ENCODE assay signal across 8 cellular contexts in genomic region chr12:92503977-92504966, GRCh38.
DNase-seq lines count a peak whose midpoint lies in the region; ATAC-seq, FAIRE-seq and TF ChIP-seq lines count a peak whose summit lies in the region.

No MANE protein-coding gene starts in this region.

- no peaks in the 10 kb centered on the region for H3K27me3 Mint-ChIP-seq in CD4-positive, alpha-beta memory T cell

- TF ChIP-seq POLR2A in H1 (IDR thresholded peaks at IDR 0.05; ENCODE audit: control extremely low read depth in 1 of 2, low read depth in 2 of 2, low read length in 2 of 2) = no peak

- H3K9me3 Mint-ChIP-seq in CD4-positive, alpha-beta memory T cell = no peaks in the 10 kb centered on the region

- no peak for FAIRE-seq in H1 (lab: Jason Lieb, UNC)

- no peaks in the 10 kb centered on the region for H3K79me1 ChIP-seq in H1 (ENCODE audit: low read depth, low read length)

- no peaks in the 10 kb centered on the region for H4K20me1 ChIP-seq in H1 (replicated peaks in 1 of 2; ENCODE audit: control insufficient read depth in 1 of 2, insufficient read depth in 2 of 2, low read length in 2 of 2)

- no peak overlapping the region for H2BK5ac ChIP-seq in H1 (ENCODE audit: low read depth, low read length)

- no peaks in the 10 kb centered on the region for H3K36me3 Mint-ChIP-seq in CD4-positive, alpha-beta memory T cell

- H3K9ac ChIP-seq in H1 (replicated peaks in 1 of 4; ENCODE audit: extremely low read depth in 1 of 4, low read depth in 3 of 4, low read length in 3 of 4) = no peak overlapping the region
- H3K9ac ChIP-seq in parathyroid adenoma = no peak overlapping the region

- H4K91ac ChIP-seq in H1 (replicated peaks; ENCODE audit: insufficient read length, low read length) = no peak overlapping the region

- no peaks in the 10 kb centered on the region for H3K27me3 ChIP-seq in CD4-positive, alpha-beta memory T cell (ENCODE audit: insufficient read depth, low read length)
- no peaks in the 10 kb centered on the region for H3K27me3 ChIP-seq in H1 (replicated peaks in 1 of 4; ENCODE audit: control insufficient read depth in 3 of 4, extremely low read depth in 1 of 4, insufficient read depth in 3 of 4, low read length in 3 of 4)
- H3K27me3 ChIP-seq in parathyroid adenoma (ENCODE audit: control insufficient read depth, insufficient read depth, low read length) = no peaks in the 10 kb centered on the region

- H2AFZ ChIP-seq in H1 (ENCODE audit: low read length) (peak overlapping the region; percentile 58), parathyroid adenoma (peak overlapping the region; percentile 68)

- H3K56ac ChIP-seq in H1 (replicated peaks; ENCODE audit: insufficient read length, low read depth, low read length) = no peak overlapping the region

- H2BK20ac ChIP-seq in H1 (ENCODE audit: low read length) = no peak overlapping the region

- H3K23ac ChIP-seq in H1 (ENCODE audit: insufficient read length) = no peak overlapping the region

- H4K5ac ChIP-seq in H1 (ENCODE audit: insufficient read length, low read depth, low read length) = no peak overlapping the region

- WGBS in H1 (ENCODE audit: extremely low coverage in 1 of 2, insufficient coverage in 1 of 2, insufficient read length in 1 of 2, insufficient replicate concordance in 2 of 2, low coverage in 1 of 2, low lambda C conversion rate in 2 of 2, missing lambda C conversion rate in 1 of 2), 2 experiments = 84% methylated on average over 11 of the region's 12 CpGs; no CpG with 5 or more reads in 1 of the 2 experiments

- no peak overlapping the region for H2BK120ac ChIP-seq in H1 (replicated peaks; ENCODE audit: low read depth, low read length)

- no peaks in the 10 kb centered on the region for H3K9me3 ChIP-seq in CD4-positive, alpha-beta memory T cell (ENCODE audit: control insufficient read depth in 1 of 2, low read length in 2 of 2)
- H3K9me3 ChIP-seq in H1 (ENCODE audit: insufficient read depth in 2 of 2, low read depth in 1 of 2, low read length in 1 of 2) (no peaks in the 10 kb centered on the region; a peak in 1 of 4 replicates), parathyroid adenoma (ENCODE audit: control insufficient read depth, low read length) (no peaks in the 10 kb centered on the region)

- no peak overlapping the region for H4K8ac ChIP-seq in H1 (ENCODE audit: extremely low read depth, insufficient read depth, low read length)

- no peak overlapping the region for H3K4me3 ChIP-seq in CD4-positive, alpha-beta memory T cell (ENCODE audit: low read length in 2 of 2)
- H3K4me3 ChIP-seq in H1 (ENCODE audit: extremely low read depth in 1 of 4, insufficient read depth in 2 of 4, low read depth in 3 of 4, low read length in 4 of 4) = no peak overlapping the region
- H3K4me3 ChIP-seq in parathyroid adenoma (ENCODE audit: low read depth, low read length) = no peak overlapping the region

- intact Hi-C loops in CD4-positive, alpha-beta memory T cell (cut with micrococcal nuclease) = loop anchor here (2.0 kb wide), 1 partner anchor 67 kb away; no protein-coding TSS in a partner anchor

- H2AK5ac ChIP-seq in H1 (ENCODE audit: low read depth, low read length) = no peak overlapping the region

- no peak for ATAC-seq in HG02610 (IDR thresholded peaks at IDR 0.05; ENCODE audit: unreplicated experiment)

- peaks cover 24 to 37% (median 32%) of the 10 kb centered on the region in 4 donors for H3K4me1 Mint-ChIP-seq in CD4-positive, alpha-beta memory T cell

- POLR2A ChIA-PET in CD4-positive, alpha-beta memory T cell (lab: Charles Lee; ENCODE audit: partially characterized antibody) = interaction anchor here (0.7 to 6.2 kb wide), 18 partner anchors 10 to 360 kb away, joined by 3 to 109 read pairs (median 6); partner anchors contain the start of gene BTG1
- POLR2A ChIA-PET in H1 (lab: Charles Lee; ENCODE audit: partially characterized antibody) = interaction anchor here (0.9 kb wide), 1 partner anchor 359 kb away, joined by 4 read pairs; the partner anchor contains the start of gene BTG1

- no peaks in the 10 kb centered on the region for H3K36me3 ChIP-seq in CD4-positive, alpha-beta memory T cell (ENCODE audit: insufficient read depth, low read length)
- H3K36me3 ChIP-seq in H1 (ENCODE audit: control insufficient read depth in 2 of 4, insufficient read depth in 4 of 4, low read length in 3 of 4) (no peaks in the 10 kb centered on the region), parathyroid adenoma (ENCODE audit: control insufficient read depth, insufficient read depth, low read length) (no peaks in the 10 kb centered on the region)

- H3K4me3 Mint-ChIP-seq in CD4-positive, alpha-beta memory T cell = peak overlapping the region in 4 of 8 donors; percentile 21 to 51 (median 30)

- peak overlapping the region in 4 of 7 donors; percentile 19 to 82 (median 50) for H3K27ac Mint-ChIP-seq in CD4-positive, alpha-beta memory T cell

- peaks cover 42% of the 10 kb centered on the region for H3K4me1 ChIP-seq in CD4-positive, alpha-beta memory T cell (ENCODE audit: insufficient read depth, low read length)
- H3K4me1 ChIP-seq in H1 (replicated peaks in 1 of 4; ENCODE audit: control insufficient read depth in 3 of 4, insufficient read depth in 4 of 4, low read length in 3 of 4) = peaks cover 0 to 3% (median under 1%) of the 10 kb centered on the region in 4 experiments; a peak in 1 of 7 replicates
- peaks cover 20% of the 10 kb centered on the region for H3K4me1 ChIP-seq in parathyroid adenoma

- no peak overlapping the region for H2BK15ac ChIP-seq in H1 (ENCODE audit: low read length)

- no peak overlapping the region for H3K18ac ChIP-seq in H1 (ENCODE audit: extremely low read depth, low read length)

- no peak overlapping the region for H3K14ac ChIP-seq in H1 (ENCODE audit: insufficient read length)

- H2BK12ac ChIP-seq in H1 (ENCODE audit: low read depth, low read length) = no peak overlapping the region

- H3K79me2 ChIP-seq in H1 (ENCODE audit: control insufficient read depth in 1 of 2, insufficient read depth in 2 of 2, low read length in 2 of 2) = no peaks in the 10 kb centered on the region
- no peaks in the 10 kb centered on the region for H3K79me2 ChIP-seq in parathyroid adenoma

- DNase-seq in CD4-positive, alpha-beta memory T cell = no peak
- DNase-seq in NCI-H1694 treated with DMSO at 0.1 percent for 48 hours (lab: John Stamatoyannopoulos, UW) (peak; percentile 37), H1 (ENCODE audit: low read depth in 1 of 2, low spot score in 2 of 2) (no peak), NCI-H2029 (lab: John Stamatoyannopoulos, UW) (no peak), NCI-H524 (lab: John Stamatoyannopoulos, UW) (no peak), RKO (ENCODE audit: low spot score) (no peak)

- no peaks in the 10 kb centered on the region for H3K23me2 ChIP-seq in H1 (ENCODE audit: low read depth, low read length)

- CTCF ChIA-PET in CD4-positive, alpha-beta memory T cell (lab: Charles Lee; ENCODE audit: partially characterized antibody) = interaction anchor here (0.9 to 6.0 kb wide), 14 partner anchors 12 to 923 kb away, joined by 3 to 50 read pairs (median 4); partner anchors contain the start of gene BTG1
- CTCF ChIA-PET in H1 (lab: Charles Lee; ENCODE audit: partially characterized antibody) = interaction anchor here (0.7 to 2.8 kb wide), 9 partner anchors 9 to 692 kb away, joined by 3 to 17 read pairs (median 3); no protein-coding TSS in a partner anchor

- no peak for TF ChIP-seq CTCF in H1 (IDR thresholded peaks at IDR 0.05; ENCODE audit: control extremely low read depth in 1 of 3, insufficient read depth in 1 of 3, low read depth in 1 of 3, low read length in 3 of 3)
- TF ChIP-seq CTCF in parathyroid adenoma (IDR thresholded peaks at IDR 0.05) = no peak

- TF ChIP-seq RAD21 in H1 (IDR thresholded peaks at IDR 0.05 in 1 of 2, conservative IDR thresholded peaks at IDR 0.05 in 1 of 2; ENCODE audit: low read depth in 2 of 2, low read length in 2 of 2) = no peak

- H3K4me2 ChIP-seq in H1 (ENCODE audit: insufficient read depth in 1 of 2, low read depth in 2 of 2, low read length in 2 of 2) = no peak overlapping the region
- no peak overlapping the region for H3K4me2 ChIP-seq in parathyroid adenoma (ENCODE audit: low read length)

- H3K27ac ChIP-seq in CD4-positive, alpha-beta memory T cell (ENCODE audit: low read depth, low read length) = no peak overlapping the region
- H3K27ac ChIP-seq in H1 (ENCODE audit: low read depth, low read length) (no peak overlapping the region), parathyroid adenoma (peak overlapping the region; percentile 50)

- TF ChIP-seq EP300 in H1 (IDR thresholded peaks at IDR 0.05; ENCODE audit: borderline replicate concordance in 1 of 2, low read depth in 2 of 2, low read length in 2 of 2) = no peak

- no peak overlapping the region for H3K4ac ChIP-seq in H1 (replicated peaks; ENCODE audit: insufficient read length, low read depth, low read length)

TF ChIP-seq in H1, 55 proteins besides CTCF, POLR2A, EP300 and RAD21 (continues in another document):
- no peak for TF ChIP-seq POU5F1 (IDR thresholded peaks at IDR 0.05; ENCODE audit: low read depth, low read length)
- TF ChIP-seq FOSL1 (IDR thresholded peaks at IDR 0.05; ENCODE audit: insufficient read depth, low read depth, low read length) = no peak
- TF ChIP-seq SIRT6 (IDR thresholded peaks at IDR 0.05; ENCODE audit: low read length) = no peak
- no peak for TF ChIP-seq JUND (IDR thresholded peaks at IDR 0.05; ENCODE audit: low read length)
- TF ChIP-seq NRF1 (IDR thresholded peaks at IDR 0.05; ENCODE audit: low read depth, low read length) = no peak
- TF ChIP-seq ATF2 (IDR thresholded peaks at IDR 0.05; ENCODE audit: low read length) = no peak
- TF ChIP-seq POLR2AphosphoS5 (IDR thresholded peaks at IDR 0.05; ENCODE audit: low read depth, low read length) = no peak
- no peak for TF ChIP-seq GABPA (IDR thresholded peaks at IDR 0.05; ENCODE audit: borderline replicate concordance, insufficient read depth, low read length)
- TF ChIP-seq SP2 (IDR thresholded peaks at IDR 0.05; ENCODE audit: low read length) = no peak
- TF ChIP-seq SAP30 (IDR thresholded peaks at IDR 0.05; ENCODE audit: insufficient read depth, insufficient replicate concordance, low read length) = no peak
- no peak for TF ChIP-seq TCF12 (IDR thresholded peaks at IDR 0.05; ENCODE audit: low read depth, low read length)
- TF ChIP-seq TAF1 (IDR thresholded peaks at IDR 0.05; ENCODE audit: low read depth, low read length) = no peak
- TF ChIP-seq CBX5 (IDR thresholded peaks at IDR 0.05; ENCODE audit: low read depth, low read length) = no peak
